ENCODE assay signal across 8 cellular contexts in genomic region chr7:103343332-103343731, GRCh38. TPM values are rescaled to one million over a fixed set of nuclear protein-coding genes. Genes with fewer than 3 reads are reported as not detected.
DNase-seq lines count a peak whose midpoint lies in the region; ATAC-seq and TF ChIP-seq lines count a peak whose summit lies in the region.

No MANE protein-coding gene starts in this region.

- peaks cover 69% of the 10 kb centered on the region for H3K79me2 ChIP-seq in OCI-LY1 (ENCODE audit: insufficient read depth, low read length)

- TF ChIP-seq CTCF in OCI-LY1 (IDR thresholded peaks at IDR 0.05; ENCODE audit: low read length) (no peak), endodermal cell (conservative IDR thresholded peaks at IDR 0.05) (no peak), neutrophil (IDR thresholded peaks at IDR 0.05) (no peak), ovary (IDR thresholded peaks at IDR 0.05) (no peak)

- no peaks in the 10 kb centered on the region for H3F3A ChIP-seq in OCI-LY1 (ENCODE audit: insufficient read depth, low read length)

- peak overlapping the region; percentile 95 to 99 (median 99) for H3K4me3 Mint-ChIP-seq in CD8-positive, alpha-beta memory T cell
- peak overlapping the region; percentile 95 for H3K4me3 Mint-ChIP-seq in endodermal cell

- H3K27me3 ChIP-seq in CD8-positive, alpha-beta memory T cell (ENCODE audit: insufficient read depth, low read length, poor library complexity, severe bottlenecking), result no peaks in the 10 kb centered on the region
- H3K27me3 ChIP-seq in OCI-LY1 (ENCODE audit: insufficient read depth, low read length) (no peaks in the 10 kb centered on the region), endodermal cell (ENCODE audit: control insufficient read depth, insufficient read depth, low read length, poor library complexity, severe bottlenecking) (no peaks in the 10 kb centered on the region), neutrophil (no peaks in the 10 kb centered on the region), ovary (no peaks in the 10 kb centered on the region)

- H3K27me3 Mint-ChIP-seq in CD8-positive, alpha-beta memory T cell, result no peaks in the 10 kb centered on the region
- no peaks in the 10 kb centered on the region for H3K27me3 Mint-ChIP-seq in endodermal cell (ENCODE audit: insufficient read depth)

- peak overlapping the region; percentile 80 for H3K4me2 ChIP-seq in OCI-LY1 (ENCODE audit: low read length)

- H3K36me3 ChIP-seq in CD8-positive, alpha-beta memory T cell (ENCODE audit: insufficient read depth, low read length), result peaks cover 19% of the 10 kb centered on the region
- H3K36me3 ChIP-seq in OCI-LY1 (ENCODE audit: insufficient read depth, low read length) (peaks cover 33% of the 10 kb centered on the region), endodermal cell (ENCODE audit: control insufficient read depth, insufficient read depth, low read length) (peaks cover 33% of the 10 kb centered on the region), neutrophil (peaks cover 11% of the 10 kb centered on the region), ovary (no peaks in the 10 kb centered on the region)

- peaks cover 58 to 76% (median 74%) of the 10 kb centered on the region in 3 donors for H3K4me1 Mint-ChIP-seq in CD8-positive, alpha-beta memory T cell
- peaks cover 4% of the 10 kb centered on the region for H3K4me1 Mint-ChIP-seq in endodermal cell

- peaks cover 33% of the 10 kb centered on the region for H3K4me1 ChIP-seq in CD8-positive, alpha-beta memory T cell (ENCODE audit: insufficient read depth, low read length)
- H3K4me1 ChIP-seq in OCI-LY1 (ENCODE audit: insufficient read depth, low read length, severe bottlenecking) (peaks cover 28% of the 10 kb centered on the region), endodermal cell (ENCODE audit: control insufficient read depth, insufficient read depth, low read length) (no peaks in the 10 kb centered on the region), neutrophil (ENCODE audit: control insufficient read depth in 1 of 2, insufficient read depth in 1 of 2, low read depth in 1 of 2, low read length in 1 of 2) (peaks cover 26 to 30% of the 10 kb centered on the region in 2 experiments), ovary (ENCODE audit: insufficient read depth) (no peaks in the 10 kb centered on the region)

- TF ChIP-seq EP300 in ovary (IDR thresholded peaks at IDR 0.05), result no peak

- no peak overlapping the region for H2AFZ ChIP-seq in OCI-LY1 (ENCODE audit: low read length)

- H3K27ac Mint-ChIP-seq in CD8-positive, alpha-beta memory T cell, result peak overlapping the region in 7 of 8 donors; percentile 17 to 99 (median 97)
- peak overlapping the region; percentile 97 for H3K27ac Mint-ChIP-seq in endodermal cell

- peak overlapping the region; percentile 95 for H3K27ac ChIP-seq in CD8-positive, alpha-beta memory T cell (ENCODE audit: low read depth, low read length)
- peak overlapping the region; percentile 50 for H3K27ac ChIP-seq in OCI-LY1 (ENCODE audit: low read depth, low read length, poor library complexity, severe bottlenecking)
- no peak overlapping the region for H3K27ac ChIP-seq in endodermal cell (ENCODE audit: low read depth, low read length)
- H3K27ac ChIP-seq in neutrophil, result peak overlapping the region; percentile 81
- H3K27ac ChIP-seq in ovary, result peak overlapping the region in 1 of 2 donors; percentile 75

- H4K20me1 ChIP-seq in OCI-LY1 (ENCODE audit: insufficient read depth, low read length), result no peaks in the 10 kb centered on the region

- peak overlapping the region; percentile 87 for H3K4me3 ChIP-seq in CD8-positive, alpha-beta memory T cell (ENCODE audit: low read length)
- H3K4me3 ChIP-seq in OCI-LY1 (ENCODE audit: low read depth, low read length, poor library complexity, severe bottlenecking) (peak overlapping the region; percentile 70), endodermal cell (ENCODE audit: low read length) (peak overlapping the region; percentile 91), neutrophil (ENCODE audit: low read depth in 1 of 2, low read length in 1 of 2) (no peak overlapping the region), ovary (no peak overlapping the region)

- intact Hi-C loops in ovary (cut with DNase I), result no loop called here

- no peak for DNase-seq in CD8-positive, alpha-beta memory T cell
- DNase-seq in endodermal cell (no peak), ovary (no peak)

- POLR2A ChIA-PET in CD8-positive, alpha-beta memory T cell (lab: Charles Lee), result interaction anchor here (0.6 to 1.2 kb wide), 2 partner anchors 9 to 45 kb away, joined by 3 read pairs; no protein-coding TSS in a partner anchor

- CTCF ChIA-PET in CD8-positive, alpha-beta memory T cell (lab: Charles Lee), result no interaction called here

- H3K36me3 Mint-ChIP-seq in CD8-positive, alpha-beta memory T cell, result peaks cover 6 to 52% (median 10%) of the 10 kb centered on the region in 3 donors
- peaks cover 32% of the 10 kb centered on the region for H3K36me3 Mint-ChIP-seq in endodermal cell (ENCODE audit: low read depth)

- H3K9me2 ChIP-seq in OCI-LY1 (ENCODE audit: low read depth, low read length), result no peaks in the 10 kb centered on the region

- ATAC-seq in HG03520 (IDR thresholded peaks at IDR 0.05; ENCODE audit: unreplicated experiment) (no peak), GM21529 (IDR thresholded peaks at IDR 0.05; ENCODE audit: unreplicated experiment) (no peak), HG03175 (IDR thresholded peaks at IDR 0.05; ENCODE audit: unreplicated experiment) (no peak)

- H3K9ac ChIP-seq in OCI-LY1 (ENCODE audit: low read length) (peak overlapping the region; percentile 76), endodermal cell (ENCODE audit: extremely low read depth, low read length, poor library complexity, severe bottlenecking) (peak overlapping the region; percentile 96)

- H3K9me3 ChIP-seq in CD8-positive, alpha-beta memory T cell (ENCODE audit: low read length), result no peaks in the 10 kb centered on the region
- H3K9me3 ChIP-seq in OCI-LY1 (ENCODE audit: low read length) (no peaks in the 10 kb centered on the region), endodermal cell (ENCODE audit: control insufficient read depth, low read length) (no peaks in the 10 kb centered on the region), neutrophil (no peaks in the 10 kb centered on the region), ovary (no peaks in the 10 kb centered on the region)

- H3K9me3 Mint-ChIP-seq in CD8-positive, alpha-beta memory T cell, result no peaks in the 10 kb centered on the region
- H3K9me3 Mint-ChIP-seq in endodermal cell, result no peaks in the 10 kb centered on the region

- no peak for TF ChIP-seq POLR2A in ovary (IDR thresholded peaks at IDR 0.05)

RNA-seq across cellular contexts. Expression of gene DNAJC2, which starts 1.2 kb away (rescaled TPM):
- total RNA-seq in CD8-positive, alpha-beta memory T cell, result 10 to 100 TPM; 59.6 to 60.0 TPM
- polyA plus RNA-seq in CD8-positive, alpha-beta memory T cell, result 25.5 TPM
- 10 to 100 TPM; 40.8 to 43.0 TPM for total RNA-seq in endodermal cell
- polyA plus RNA-seq in endodermal cell (2013, experiment 1 of 2), result 25.5 TPM
- polyA plus RNA-seq in endodermal cell (2013, experiment 2 of 2), result 24.1 TPM
- 10 to 100 TPM; 11.1 to 29.5 (median 21.9) TPM for total RNA-seq in ovary
- polyA plus RNA-seq in ovary, result 10 to 100 TPM; 16.8 to 17.8 TPM

RNA-seq across cellular contexts. Expression of gene PSMC2, which starts 4.1 kb away (rescaled TPM):
- 100 to 1,000 TPM; 203 to 209 TPM for total RNA-seq in CD8-positive, alpha-beta memory T cell
- 107 TPM for polyA plus RNA-seq in CD8-positive, alpha-beta memory T cell
- total RNA-seq in endodermal cell (100 to 1,000 TPM; 108 to 109 TPM), ovary (10 to 100 TPM; 55.1 to 94.0 (median 82.1) TPM)
- 118 TPM for polyA plus RNA-seq in endodermal cell (2013, experiment 1 of 2)
- 120 TPM for polyA plus RNA-seq in endodermal cell (2013, experiment 2 of 2)
- polyA plus RNA-seq in ovary, result 100 to 1,000 TPM in 1 of 2 donors, 10 to 100 TPM in 1; 66.2 to 104 TPM

RNA-seq across cellular contexts. Expression of gene PMPCB, which starts 46.1 kb away (rescaled TPM):
- total RNA-seq in CD8-positive, alpha-beta memory T cell, result 10 to 100 TPM; 81.9 to 82.5 TPM
- polyA plus RNA-seq in CD8-positive, alpha-beta memory T cell, result 63.4 TPM
- total RNA-seq in endodermal cell, result 10 to 100 TPM; 63.9 to 75.2 TPM
- 79.5 TPM for polyA plus RNA-seq in endodermal cell (2013, experiment 1 of 2)
- 75.9 TPM for polyA plus RNA-seq in endodermal cell (2013, experiment 2 of 2)
- 10 to 100 TPM; 41.2 to 71.7 (median 60.3) TPM for total RNA-seq in ovary
- polyA plus RNA-seq in ovary, result 10 to 100 TPM; 69.8 to 87.0 TPM

Comparison
In these comparisons a context has a peak if more than half of its experiments do, and no peak if none do; other contexts are left out.
1. H3K4me3 ChIP-seq: peak in CD8-positive, alpha-beta memory T cell (single experiment), OCI-LY1 (single experiment) and endodermal cell (single experiment); none in neutrophil (0 of 2) and ovary (single experiment).